9 cellular contexts compared by ENCODE assay signal in the genomic region with DNA sequence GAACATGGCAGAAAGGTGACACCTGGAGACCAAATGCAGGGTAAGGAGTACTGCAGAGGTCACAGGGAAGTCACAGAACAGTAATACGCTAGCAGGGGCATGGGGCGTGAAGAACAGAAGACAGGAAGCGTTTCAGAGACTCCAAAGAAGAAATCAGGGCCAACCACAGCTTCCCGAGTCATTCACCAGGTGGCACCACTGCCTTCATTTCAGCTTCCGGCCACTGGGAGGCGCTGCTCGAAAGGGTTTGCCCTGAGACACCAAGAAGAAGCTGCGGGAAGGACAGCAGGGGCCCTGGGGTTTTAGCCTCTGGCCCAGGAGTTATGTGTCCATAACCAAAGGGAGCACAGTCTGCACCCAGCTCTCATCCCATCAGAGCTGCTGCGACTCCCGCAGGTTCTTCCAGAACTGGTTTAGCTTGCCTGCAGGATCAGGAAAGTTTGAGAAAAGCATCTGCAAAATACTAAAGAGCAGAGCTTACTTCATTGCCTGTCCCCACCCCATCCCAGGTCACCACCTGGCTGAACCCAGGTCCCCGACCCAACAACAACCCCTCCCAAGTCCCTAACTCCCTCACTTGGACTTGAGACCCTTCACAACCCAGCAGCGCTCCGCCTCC. TPM values are rescaled to one million over a fixed set of nuclear protein-coding genes. Genes with fewer than 3 reads are reported as not detected.
A peak's percentile ranks its signal among the peaks of the same experiment; 100 is the strongest.
DNase-seq lines count a peak whose midpoint lies in the region; ATAC-seq, FAIRE-seq and TF ChIP-seq lines count a peak whose summit lies in the region.
"Not testable (repeated sequence)": the region's sequence is repeated elsewhere in the genome, so short reads cannot be mapped to it uniquely, and the experiment has no call there.
"Had no signal": no experiment of that assay in that cellular context is flagged by ENCODE, and none has a peak within 500 bp of the region (broad histone marks: within the 10 kb centered on the region; RNA-seq: fewer than 3 reads in every experiment).

No MANE protein-coding gene starts in this region.

- CTCF ChIA-PET in WTC11 (lab: Charles Lee) = interaction anchor here (0.6 to 1.7 kb wide), 22 partner anchors 9 to 631 kb away, joined by 3 to 14 read pairs (median 4); a partner anchor contains a TSS

- H3K4me1 ChIP-seq in neural progenitor cell = not testable (repeated sequence)

- not testable (repeated sequence) for H3K36me3 ChIP-seq in neural progenitor cell

- not testable (repeated sequence) for H3K79me2 ChIP-seq in neural progenitor cell (ENCODE audit: low read depth)

- POLR2A ChIA-PET in WTC11 (lab: Charles Lee) = not testable (repeated sequence)

- H4K20me1 ChIP-seq in neural progenitor cell (ENCODE audit: low read depth) = not testable (repeated sequence)

- H3K36me3 Mint-ChIP-seq in WTC11, neural progenitor cell: not testable (repeated sequence)

- H3K4me1 Mint-ChIP-seq in WTC11, neural progenitor cell: not testable (repeated sequence)

- H3K27ac ChIP-seq in neural progenitor cell = not testable (repeated sequence)

- not testable (repeated sequence) for H2AFZ ChIP-seq in neural progenitor cell (replicated peaks)

- H3K4me2 ChIP-seq in neural progenitor cell = not testable (repeated sequence)

- H3K27me3 ChIP-seq in neural progenitor cell = not testable (repeated sequence)

- not testable (repeated sequence) for H3K27ac Mint-ChIP-seq in WTC11, neural progenitor cell

- H3K9me3 ChIP-seq in neural progenitor cell (ENCODE audit: low read depth) = not testable (repeated sequence)

- H3K27me3 Mint-ChIP-seq in WTC11 (ENCODE audit: low read depth); neural progenitor cell (ENCODE audit: insufficient read depth, low read depth): not testable (repeated sequence)

- not testable (repeated sequence) for H3K4me3 ChIP-seq in neural progenitor cell

- H3K9ac ChIP-seq in neural progenitor cell = not testable (repeated sequence)

- H3K9me3 Mint-ChIP-seq in WTC11, neural progenitor cell: not testable (repeated sequence)

- not testable (repeated sequence) for H3K4me3 Mint-ChIP-seq in WTC11, neural progenitor cell

- FAIRE-seq in HTR-8/SVneo (lab: Jason Lieb, UNC) = not testable (repeated sequence)

- TF ChIP-seq CTCF in WTC11 (IDR thresholded peaks at IDR 0.05) (peak; percentile 74), neural progenitor cell (IDR thresholded peaks at IDR 0.05) (peak; percentile 58)

- not testable (repeated sequence) for ATAC-seq in WTC11

- not testable (repeated sequence) for H3F3A ChIP-seq in neural progenitor cell (ENCODE audit: low read depth)

- peak; percentile 59 for DNase-seq in CMK (ENCODE audit: low read depth)
- DNase-seq in HTR-8/SVneo (ENCODE audit: insufficient read length, low spot score) = peak; percentile 33
- peak; percentile 48 for DNase-seq in NCI-H748 treated with DMSO at 0.1 percent for 48 hours (lab: John Stamatoyannopoulos, UW)
- DNase-seq in WTC11 (ENCODE audit: low spot score) = peak; percentile 94
- DNase-seq in amygdala (lab: John Stamatoyannopoulos, UW) = peak in 47 of 56 donors; percentile 9 to 87 (median 48)
- peak; percentile 71 for DNase-seq in glomerular visceral epithelial cell (ENCODE audit: extremely low spot score)
- DNase-seq in neural progenitor cell (ENCODE audit: low spot score) = peak; percentile 72
- DNase-seq in stimulated activated CD8-positive, alpha-beta memory T cell treated with anti-CD3 and anti-CD28 coated beads, Interleukin-4, amount 100 ng/mL, for 1 hour (ENCODE audit: low read depth in 2 of 2, low spot score in 1 of 2) = peak; percentile 66 to 74

RNA-seq across cellular contexts. Expression of a gene that starts 32.6 kb away (rescaled TPM):
- total RNA-seq in WTC11 (2021) = not detected in 3 replicates
- total RNA-seq in neural progenitor cell (ENCODE audit: low replicate concordance) = not detected in 2 replicates
- total RNA-seq: activated CD8-positive, alpha-beta memory T cell treated with anti-CD3 and anti-CD28 coated beads for 36 hours had no signal

Comparison
In these comparisons a context has a peak if more than half of its experiments do, and no peak if none do; other contexts are left out.
1. DNase-seq: peak in every context shown above with its lines; median percentile 94 in WTC11; 72 in neural progenitor cell; 71 in glomerular visceral epithelial cell; 70 in stimulated activated CD8-positive, alpha-beta memory T cell treated with anti-CD3 and anti-CD28 coated beads, Interleukin-4, amount 100 ng/mL, for 1 hour; 59 in CMK; 48 in NCI-H748 treated with DMSO at 0.1 percent for 48 hours; 48 in amygdala; 33 in HTR-8/SVneo.